11 cellular contexts compared by ENCODE assay signal in the genomic region with DNA sequence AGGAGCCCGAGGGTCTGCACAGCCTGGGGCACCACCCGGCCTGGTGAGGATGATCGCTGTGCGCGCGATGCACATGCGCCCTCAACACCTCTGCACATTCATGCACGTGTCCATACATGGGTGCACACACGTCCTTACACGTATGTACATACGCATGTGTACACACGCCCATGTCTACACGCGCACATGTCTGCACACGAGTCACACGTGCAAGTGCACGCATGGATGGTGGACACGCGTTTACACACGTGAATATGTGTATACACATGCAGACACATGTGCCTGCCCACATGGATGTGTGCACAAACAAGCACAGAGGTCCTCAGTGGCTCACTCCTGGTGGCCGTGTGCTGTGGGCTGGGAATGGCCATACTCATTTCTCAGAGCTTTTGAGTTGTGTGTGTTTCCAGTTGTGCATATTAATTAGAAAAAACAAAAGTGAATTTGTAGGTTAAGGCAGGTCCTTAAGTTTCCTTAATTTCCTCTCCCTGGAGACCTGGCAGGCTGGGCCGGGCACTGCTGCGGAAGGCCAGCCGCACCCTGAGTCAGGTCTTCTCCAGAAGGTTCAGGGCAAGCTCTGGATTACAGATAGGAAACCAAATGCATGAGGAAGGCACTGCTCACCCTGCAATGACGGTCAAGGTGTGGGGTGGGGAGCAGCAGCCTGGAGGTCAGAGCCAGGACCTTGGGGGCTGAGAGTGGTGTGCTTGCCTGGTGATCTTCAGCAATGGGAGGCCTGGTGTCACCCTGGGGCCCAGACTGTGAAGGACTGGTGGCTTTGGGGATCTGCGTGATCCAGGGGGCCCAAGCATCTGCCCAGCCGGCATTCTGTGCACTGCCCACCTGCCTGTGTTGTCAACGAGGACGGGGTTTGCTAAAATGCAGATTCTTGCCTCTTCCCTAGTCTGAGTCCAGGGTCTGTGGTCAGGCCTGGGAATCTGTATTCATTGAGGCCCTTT. TPM values are rescaled to one million over a fixed set of nuclear protein-coding genes. Genes with fewer than 3 reads are reported as not detected.
DNase-seq lines count a peak whose midpoint lies in the region; ATAC-seq, FAIRE-seq and TF ChIP-seq lines count a peak whose summit lies in the region.
"Had no signal": no experiment of that assay in that cellular context is flagged by ENCODE, and none has a peak within 500 bp of the region (broad histone marks: within the 10 kb centered on the region; RNA-seq: fewer than 3 reads in every experiment).

No MANE protein-coding gene starts in this region.

- H3K9ac ChIP-seq in GM12878 (ENCODE audit: control insufficient read depth, insufficient read depth, low read length): no peak overlapping the region
- H3K9ac ChIP-seq: BLaER1 had no signal

- no peak for TF ChIP-seq RAD21 in GM12878 (IDR thresholded peaks at IDR 0.05; ENCODE audit: insufficient read depth, low read depth, low read length)

- DNase-seq in Ammon's horn (ENCODE audit: low spot score) (peak; percentile 44), T follicular helper cell (ENCODE audit: low read depth) (peak; percentile 22), GM12878 (ENCODE audit: low read depth, low spot score) (no peak), neural crest cell (ENCODE audit: low read depth, low spot score) (peak; percentile 33), HuH-7.5 (ENCODE audit: low spot score) (no peak), hepatic stellate cell (ENCODE audit: low spot score) (no peak), NCI-H146 treated with DMSO at 0.1 percent for 48 hours (lab: John Stamatoyannopoulos, UW; ENCODE audit: unreplicated experiment) (no peak)

- H3K36me3 ChIP-seq in GM12878 (ENCODE audit: control insufficient read depth in 2 of 2, insufficient read depth in 2 of 2, low read length in 1 of 2): no peaks in the 10 kb centered on the region
- H3K36me3 ChIP-seq: thoracic aorta had no signal

- CTCF ChIA-PET in GM12878 (lab: Yijun Ruan, JAX): interaction anchor here (0.9 to 1.4 kb wide), 3 partner anchors 79 to 277 kb away, joined by 3 to 7 read pairs (median 4); no protein-coding TSS in a partner anchor

- H3K9me3 ChIP-seq in GM12878 (replicated peaks; ENCODE audit: control insufficient read depth, insufficient read depth, low read length): peaks cover 2% of the 10 kb centered on the region; the same call in 1 of the 3 replicates
- H3K9me3 ChIP-seq: thoracic aorta had no signal

- POLR2A ChIA-PET in GM12878 (lab: Charles Lee): no interaction called here

- SMC1A ChIA-PET in GM12878 (lab: Charles Lee; ENCODE audit: uncharacterized antibody, unreplicated experiment): no interaction called here

- no peak for TF ChIP-seq POLR2A in GM12878 (IDR thresholded peaks at IDR 0.05; ENCODE audit: low read depth, low read length)

- no peak overlapping the region for H3K4me2 ChIP-seq in GM12878 (ENCODE audit: control insufficient read depth, insufficient read depth)
- H3K4me2 ChIP-seq: BLaER1 had no signal

- H4K20me1 ChIP-seq in GM12878 (ENCODE audit: control insufficient read depth, insufficient read depth): no peaks in the 10 kb centered on the region
- H4K20me1 ChIP-seq: BLaER1 had no signal

- no peak for ATAC-seq in GM12878
- ATAC-seq in GM19035 (IDR thresholded peaks at IDR 0.05; ENCODE audit: unreplicated experiment): no peak

- no peak overlapping the region for H3K27ac Mint-ChIP-seq in neural crest cell (ENCODE audit: unreplicated experiment)

- H3K27ac ChIP-seq in GM12878 (ENCODE audit: control insufficient read depth, insufficient read depth): no peak overlapping the region
- H3K27ac ChIP-seq: BLaER1, thoracic aorta, VCaP had no signal

- H3K27me3 Mint-ChIP-seq in neural crest cell (ENCODE audit: low read depth): peaks cover 9% of the 10 kb centered on the region

- no peak overlapping the region for H2AFZ ChIP-seq in GM12878 (ENCODE audit: control insufficient read depth, low read depth, low read length)

- H3K9me3 Mint-ChIP-seq in neural crest cell: no peaks in the 10 kb centered on the region

- in situ Hi-C loops in GM12878 (cut with MboI): loop anchor here (5.0 kb wide), 1 partner anchor 282 kb away; no protein-coding TSS in a partner anchor

- H3K79me2 ChIP-seq in GM12878 (ENCODE audit: control insufficient read depth, insufficient read depth, low read length): peaks cover 2% of the 10 kb centered on the region

- no TSS peak for BruUV-seq in GM12878 (replicated peaks; lab: Mats Ljungman, UMichigan)

- intact Hi-C loops in GM12878 (cut with micrococcal nuclease; ENCODE audit: unreplicated experiment): loop anchor here (2.0 kb wide), 1 partner anchor 29 kb away; the partner anchor contains the start of gene WDR5

- TF ChIP-seq EP300 in GM12878 (IDR thresholded peaks at IDR 0.05; ENCODE audit: borderline replicate concordance in 1 of 2, control insufficient read depth in 1 of 2, low read depth in 2 of 2, low read length in 2 of 2): no peak

- no peak for TF ChIP-seq CTCF in GM12878 (IDR thresholded peaks at IDR 0.05 in 2 of 3, conservative IDR thresholded peaks at IDR 0.05 in 1 of 3; ENCODE audit: control insufficient read depth in 2 of 3, extremely low read depth in 1 of 3, insufficient read depth in 1 of 3, low read depth in 3 of 3, low read length in 3 of 3)
- TF ChIP-seq CTCF in neural crest cell (conservative IDR thresholded peaks at IDR 0.05): no peak

- no peaks in the 10 kb centered on the region for H3K4me1 Mint-ChIP-seq in neural crest cell

- FAIRE-seq in GM12878 (lab: Jason Lieb, UNC): no peak

- H3K4me3 ChIP-seq in GM12878: no peak overlapping the region
- H3K4me3 ChIP-seq: BLaER1, thoracic aorta had no signal

- peak overlapping the region; percentile 75 for H3K4me3 Mint-ChIP-seq in neural crest cell

- H3K36me3 Mint-ChIP-seq in neural crest cell (ENCODE audit: low read depth): peaks cover 11% of the 10 kb centered on the region

- no peaks in the 10 kb centered on the region for H3K27me3 ChIP-seq in GM12878 (replicated peaks in 1 of 2; ENCODE audit: control insufficient read depth in 2 of 2, insufficient read depth in 2 of 2, low read length in 1 of 2)

- RAD21 ChIA-PET in GM12878 (lab: Charles Lee; ENCODE audit: unreplicated experiment): interaction anchor here (1.0 kb wide), 2 partner anchors 141 to 277 kb away, joined by 3 to 4 read pairs; partner anchors contain the start of gene BRD3OS

- 55% methylated on average over 29 of the region's 29 CpGs for WGBS in GM12878 (ENCODE audit: insufficient coverage, insufficient replicate concordance, low lambda C conversion rate, missing lambda C conversion rate)

- peaks cover 13% of the 10 kb centered on the region for H3K4me1 ChIP-seq in GM12878 (ENCODE audit: control insufficient read depth, insufficient read depth, low read length)

TF ChIP-seq in GM12878, 131 proteins besides CTCF, POLR2A, EP300 and RAD21:
- TF ChIP-seq SPI1 (IDR thresholded peaks at IDR 0.05; ENCODE audit: borderline replicate concordance, insufficient read depth, low read depth, low read length): no peak
- no peak for TF ChIP-seq SRF (IDR thresholded peaks at IDR 0.05; ENCODE audit: low read depth in 2 of 2, low read length in 2 of 2)
- TF ChIP-seq IKZF1 (conservative IDR thresholded peaks at IDR 0.05): no peak
- peak; percentile 18 for TF ChIP-seq NR2C2 (IDR thresholded peaks at IDR 0.05; ENCODE audit: borderline replicate concordance, control insufficient read depth, insufficient read length, low read depth)
- peak in 1 of 2 experiments; percentile 2; a peak in 1 of 4 replicates for TF ChIP-seq BHLHE40 (IDR thresholded peaks at IDR 0.05; ENCODE audit: borderline replicate concordance in 1 of 2, low read depth in 2 of 2, low read length in 1 of 2)
- TF ChIP-seq MYC (IDR thresholded peaks at IDR 0.05; ENCODE audit: insufficient read depth, insufficient read length, insufficient replicate concordance, low read length, severe bottlenecking): peak; percentile 18
TF ChIP-seq in GM12878: peak in this region for 3.

RNA-seq across cellular contexts. Expression of gene RNU6ATAC, which starts 1.3 kb away (rescaled TPM):
- total RNA-seq in GM12878 (2013; cell fraction: nucleolus; rRNA removed): not detected in 2 replicates
- total RNA-seq in GM12878 (2014; rRNA removed) (not detected in 2 replicates), GM12878 (2014; rRNA removed; fragmentation: Illumina TruSeq; extraction: Trizol) (184 and 189 TPM in 2 replicates), GM12878 (2021) (69.7 and 89.7 TPM in 2 replicates), neural crest cell (71.3 and 108 TPM in 2 replicates)
- not detected for polyA plus RNA-seq in GM12878 (2011; ENCODE audit: low read depth)
- polyA plus RNA-seq in GM12878 (2011; rRNA removed) (not detected in 2 replicates), GM12878 (2014; fragmentation: Illumina TruSeq; extraction: Trizol) (not detected in 2 replicates), GM12878 (2014; fragmentation: Nextera tagmentation; extraction: Ambion mirVana) (not detected), GM12878 (2014; rRNA removed) (not detected in 2 replicates), GM12878 (2016; fragmentation: Nextera tagmentation; extraction: Ambion mirVana) (not detected)
- not detected in 2 replicates for polyA plus RNA-seq in GM12878 (2011; cell fraction: cytosol; rRNA removed)
- not detected in 2 replicates for polyA plus RNA-seq in GM12878 (2011; cell fraction: nucleus; rRNA removed)
- not detected in 2 replicates for polyA plus RNA-seq in GM12878 (2012)
- polyA minus RNA-seq in GM12878 (2011; rRNA and poly(A)+ RNA removed): under 0.01 and 1,618 TPM in 2 replicates
- 495 and 1,333 TPM in 2 replicates for polyA minus RNA-seq in GM12878 (2011; cell fraction: cytosol; rRNA and poly(A)+ RNA removed)
- polyA minus RNA-seq in GM12878 (2011; cell fraction: nucleus; rRNA and poly(A)+ RNA removed): under 0.01 TPM in 2 replicates
- total RNA-seq: thoracic aorta had no signal

RNA-seq across cellular contexts. Expression of gene WDR5, which starts 29.8 kb away (rescaled TPM):
- 25.9 and 34.3 TPM in 2 replicates for total RNA-seq in GM12878 (2013; cell fraction: nucleolus; rRNA removed)
- 27.6 and 33.2 TPM in 2 replicates for total RNA-seq in GM12878 (2014; rRNA removed)
- total RNA-seq in GM12878 (2014; rRNA removed; fragmentation: Illumina TruSeq; extraction: Trizol): 24.0 and 27.0 TPM in 2 replicates
- 43.7 and 43.9 TPM in 2 replicates for total RNA-seq in GM12878 (2021)
- 13.2 TPM for polyA plus RNA-seq in GM12878 (2011; ENCODE audit: low read depth)
- 25.5 and 29.0 TPM in 2 replicates for polyA plus RNA-seq in GM12878 (2011; rRNA removed)
- 33.1 and 40.0 TPM in 2 replicates for polyA plus RNA-seq in GM12878 (2011; cell fraction: cytosol; rRNA removed)
- 61.7 and 83.0 TPM in 2 replicates for polyA plus RNA-seq in GM12878 (2011; cell fraction: nucleus; rRNA removed)
- 22.4 and 23.7 TPM in 2 replicates for polyA plus RNA-seq in GM12878 (2012)
- polyA plus RNA-seq in GM12878 (2014; fragmentation: Illumina TruSeq; extraction: Trizol): 30.7 and 33.1 TPM in 2 replicates
- polyA plus RNA-seq in GM12878 (2014; fragmentation: Nextera tagmentation; extraction: Ambion mirVana): 1 to 10 TPM; 1.4 to 3.8 TPM
- 37.1 and 44.9 TPM in 2 replicates for polyA plus RNA-seq in GM12878 (2014; rRNA removed)
- 10 to 100 TPM; 36.9 to 42.7 TPM for polyA plus RNA-seq in GM12878 (2016; fragmentation: Nextera tagmentation; extraction: Ambion mirVana)
- polyA minus RNA-seq in GM12878 (2011; rRNA and poly(A)+ RNA removed): 16.2 and 21.2 TPM in 2 replicates
- polyA minus RNA-seq in GM12878 (2011; cell fraction: cytosol; rRNA and poly(A)+ RNA removed): 12.0 and 14.2 TPM in 2 replicates
- polyA minus RNA-seq in GM12878 (2011; cell fraction: nucleus; rRNA and poly(A)+ RNA removed): 20.9 and 31.9 TPM in 2 replicates
- total RNA-seq in neural crest cell: 67.2 and 68.2 TPM in 2 replicates

Comparison
In these comparisons a context has a peak if more than half of its experiments do, and no peak if none do; other contexts are left out.
1. DNase-seq: peak in Ammon's horn (single experiment), T follicular helper cell (single experiment) and neural crest cell (single experiment); none in GM12878 (single experiment), HuH-7.5 (single experiment), hepatic stellate cell (single experiment) and NCI-H146 treated with DMSO at 0.1 percent for 48 hours (single experiment).